8 cellular contexts compared by ENCODE assay signal in genomic region chr11:8167796-8168195, GRCh38. TPM values are rescaled to one million over a fixed set of nuclear protein-coding genes. Genes with fewer than 3 reads are reported as not detected.
DNase-seq lines count a peak whose midpoint lies in the region; ATAC-seq and TF ChIP-seq lines count a peak whose summit lies in the region.

No MANE protein-coding gene starts in this region.

- no peaks in the 10 kb centered on the region for H3K4me1 ChIP-seq in colonic mucosa
- peaks cover 0 to 11% of the 10 kb centered on the region in 2 donors for H3K4me1 ChIP-seq in muscle layer of duodenum (ENCODE audit: control insufficient read depth in 1 of 2, insufficient read depth in 2 of 2, low read length in 2 of 2)

- H3K9me3 Mint-ChIP-seq in CD4-positive, alpha-beta T cell: peaks cover 2% of the 10 kb centered on the region

- H3K27ac ChIP-seq in CD4-positive, alpha-beta T cell (ENCODE audit: low read depth, low read length): no peak overlapping the region
- H3K27ac ChIP-seq in colonic mucosa (no peak overlapping the region), muscle layer of duodenum (ENCODE audit: low read length) (no peak overlapping the region)

- peak overlapping the region; percentile 90 for H3K4me3 Mint-ChIP-seq in CD4-positive, alpha-beta T cell

- TF ChIP-seq CTCF in CD4-positive, alpha-beta T cell (IDR thresholded peaks at IDR 0.05): no peak
- no peak for TF ChIP-seq CTCF in colonic mucosa (IDR thresholded peaks at IDR 0.05)

- POLR2A ChIA-PET in CD4-positive, alpha-beta T cell (lab: Charles Lee): no interaction called here

- CTCF ChIA-PET in CD4-positive, alpha-beta T cell (lab: Charles Lee): no interaction called here

- no peak overlapping the region for H3K9ac ChIP-seq in colonic mucosa (ENCODE audit: low read depth in 2 of 2, low read length in 2 of 2)

- H3K27me3 ChIP-seq in CD4-positive, alpha-beta T cell (ENCODE audit: control insufficient read depth, insufficient read depth, low read length): peaks cover 24% of the 10 kb centered on the region
- H3K27me3 ChIP-seq in colonic mucosa (peaks cover 11% of the 10 kb centered on the region), muscle layer of duodenum (ENCODE audit: low read depth, low read length) (peaks cover 15% of the 10 kb centered on the region)

- intact Hi-C loops in CD4-positive, alpha-beta T cell (cut with DNase I, micrococcal nuclease): no loop called here
- intact Hi-C loops in colonic mucosa (cut with DNase I): no loop called here

- no peaks in the 10 kb centered on the region for H3K9me3 ChIP-seq in CD4-positive, alpha-beta T cell (ENCODE audit: control insufficient read depth, low read length)
- H3K9me3 ChIP-seq in colonic mucosa (no peaks in the 10 kb centered on the region), muscle layer of duodenum (ENCODE audit: control insufficient read depth in 1 of 2, low read length in 2 of 2) (no peaks in the 10 kb centered on the region)

- no peak for ATAC-seq in CD4-positive, alpha-beta T cell (ENCODE audit: poor library complexity)
- ATAC-seq in HG03039 (IDR thresholded peaks at IDR 0.05; ENCODE audit: unreplicated experiment): no peak
- ATAC-seq in HG03521 (IDR thresholded peaks at IDR 0.05; ENCODE audit: unreplicated experiment): no peak

- H3K4me3 ChIP-seq in colonic mucosa: peak overlapping the region; percentile 44
- peak overlapping the region; percentile 77 to 87 for H3K4me3 ChIP-seq in muscle layer of duodenum (ENCODE audit: low read depth in 1 of 2, low read length in 2 of 2)

- H3K27ac Mint-ChIP-seq in CD4-positive, alpha-beta T cell: peak overlapping the region; percentile 1

- H3K36me3 Mint-ChIP-seq in CD4-positive, alpha-beta T cell (ENCODE audit: low read depth): peaks cover 23% of the 10 kb centered on the region

- H3K36me3 ChIP-seq in colonic mucosa (no peaks in the 10 kb centered on the region), muscle layer of duodenum (ENCODE audit: control insufficient read depth in 1 of 2, insufficient read depth in 2 of 2, low read length in 2 of 2) (no peaks in the 10 kb centered on the region)

- DNase-seq in CD4-positive, alpha-beta T cell: no peak
- DNase-seq in LHCN-M2 (ENCODE audit: low read depth) (peak; percentile 5), colonic mucosa (no peak), hypothalamus (lab: John Stamatoyannopoulos, UW) (no peak)
- DNase-seq in activated CD4-positive, CD25-positive, alpha-beta regulatory T cell (lab: John Stamatoyannopoulos, UW): no peak

- H3K27me3 Mint-ChIP-seq in CD4-positive, alpha-beta T cell: peaks cover 41% of the 10 kb centered on the region

- peaks cover 61% of the 10 kb centered on the region for H3K4me1 Mint-ChIP-seq in CD4-positive, alpha-beta T cell (ENCODE audit: low read depth)

RNA-seq across cellular contexts. Expression of gene RIC3, which starts 1.0 kb away (rescaled TPM):
- total RNA-seq in CD4-positive, alpha-beta T cell: 10 to 100 TPM; 55.3 to 57.6 TPM
- total RNA-seq in LHCN-M2 (2014; rRNA removed) (not detected in 2 replicates), colonic mucosa (1 to 10 TPM in 1 of 2 donors, under 1 TPM in 1; 0.79 to 2.0 TPM)
- not detected for polyA plus RNA-seq in LHCN-M2 (2012)

Comparison
In these comparisons a context has a peak if more than half of its experiments do, and no peak if none do; other contexts are left out.
1. RNA of gene RIC3, which starts 1.0 kb away (total RNA-seq): 55.3 to 57.6 TPM in CD4-positive, alpha-beta T cell; 0.79 to 2.0 TPM in colonic mucosa and not detected in LHCN-M2; every median in the first group is over 10 times any median in the second.